35 cellular contexts compared by ENCODE assay signal in genomic region chr7:22087861-22088260, GRCh38.
"Had no signal": no experiment of that assay in that cellular context is flagged by ENCODE, and none has a peak within 500 bp of the region (broad histone marks: within the 10 kb centered on the region; RNA-seq: fewer than 3 reads in every experiment).

No MANE protein-coding gene starts in this region.

- H3K27me3 Mint-ChIP-seq: activated CD4-positive, alpha-beta T cell treated with anti-CD3 and anti-CD28 coated beads for 36 hours had no signal

- H3K4me1 ChIP-seq: ascending aorta had no signal

- H3K4me3 ChIP-seq: ascending aorta, cardiac muscle cell had no signal

- H3K27ac ChIP-seq: ascending aorta, cardiac muscle cell, VCaP had no signal

- H3K36me3 Mint-ChIP-seq: activated naive CD4-positive, alpha-beta T cell treated with anti-CD3 and anti-CD28 coated beads, Interleukin-2, amount 50 U/mL, for 72 hours; activated naive CD8-positive, alpha-beta T cell treated with anti-CD3 and anti-CD28 coated beads for 36 hours; brain had no signal

- DNase-seq: activated CD4-positive, alpha-beta T cell treated with anti-CD3 and anti-CD28 coated beads for 1 hour; activated CD4-positive, alpha-beta T cell treated with anti-CD3 and anti-CD28 coated beads for 36 hours; activated CD4-positive, alpha-beta T cell treated with anti-CD3 and anti-CD28 coated beads for 48 hours; activated CD4-positive, alpha-beta T cell treated with anti-CD3 and anti-CD28 coated beads, Interleukin-2, amount 10 ng/mL, durations not matched to agents 7 days and 5 days; activated CD4-positive, alpha-beta T cell treated with anti-CD3 and anti-CD28 coated beads, Interleukin-2, amount 50 U/mL, for 48 hours; activated CD4-positive, CD25-positive, alpha-beta regulatory T cell; activated CD8-positive, alpha-beta memory T cell treated with anti-CD3 and anti-CD28 coated beads, Interleukin-2, amount 50 U/mL, for 4 hours; activated CD8-positive, alpha-beta T cell treated with anti-CD3 and anti-CD28 coated beads for 36 hours; activated effector memory CD4-positive, alpha-beta T cell treated with anti-CD3 and anti-CD28 coated beads, Interleukin-2, amount 50 U/mL, for 16 hours; activated gamma-delta T cell treated with Interleukin-2 at 50 U/mL for 16 hours; activated naive CD4-positive, alpha-beta T cell; activated naive CD4-positive, alpha-beta T cell treated with anti-CD3 and anti-CD28 coated beads for 36 hours; activated naive CD4-positive, alpha-beta T cell treated with anti-CD3 and anti-CD28 coated beads, Interleukin-2, amount 50 U/mL, for 16 hours; activated naive CD8-positive, alpha-beta T cell treated with anti-CD3 and anti-CD28 coated beads for 36 hours; activated T-cell treated with anti-CD3 and anti-CD28 coated beads for 4 hours; activated T-cell treated with anti-CD3 and anti-CD28 coated beads, Interleukin-2, amount 50 U/mL, for 1 hour; activated T-cell treated with anti-CD3 and anti-CD28 coated beads, Interleukin-2, amount 50 U/mL, for 4 hours; activated T-cell treated with anti-CD3 and anti-CD28 coated beads, Interleukin-2, amount 50 U/mL, for 72 hours; amygdala; anterior cingulate cortex; T-helper 1 cell; T-helper 2 cell; T-helper 9 cell had no signal

- H3K4me3 Mint-ChIP-seq: activated CD4-positive, alpha-beta T cell treated with anti-CD3 and anti-CD28 coated beads for 36 hours; activated CD4-positive, alpha-beta T cell treated with anti-CD3 and anti-CD28 coated beads, Interleukin-2, amount 10 ng/mL, durations not matched to agents 7 days and 5 days; activated CD8-positive, alpha-beta T cell treated with anti-CD3 and anti-CD28 coated beads for 36 hours; activated naive CD4-positive, alpha-beta T cell treated with anti-CD3 and anti-CD28 coated beads for 36 hours; activated naive CD8-positive, alpha-beta T cell treated with anti-CD3 and anti-CD28 coated beads for 36 hours; activated T-cell treated with anti-CD3 and anti-CD28 coated beads, Interleukin-2, amount 50 U/mL, for 4 hours; activated T-cell treated with anti-CD3 and anti-CD28 coated beads, Interleukin-2, amount 50 U/mL, for 72 hours; activated T-helper 1 cell treated with anti-CD3 and anti-CD28 coated beads, Interleukin-12 subunit alpha, Interleukin-12 subunit beta, Interleukin-2, Interleukin-4 antibody, amounts not matched to agents 30 ng/mL and 10 ng/mL and 1 ng/mL, durations not matched to agents 14 hours and 24 hours and 36 hours; activated T-helper 17 cell treated with anti-CD3 and anti-CD28 coated beads, Interleukin-2, amount 50 U/mL, for 72 hours; brain; central memory CD8-positive, alpha-beta T cell; T-helper 1 cell treated with Interleukin-12 subunit alpha and Interleukin-12 subunit beta and Interleukin-4 antibody, amounts not matched to agents 30 μg/mL and 1 μg/mL, for 36 hours; T-helper 2 cell treated with Interferon-gamma antibody and Interleukin-4, amounts not matched to agents 5 μg/mL and 100 μg/mL, for 36 hours; WTC11 had no signal

- H3K27me3 ChIP-seq: ascending aorta had no signal

- H3K27ac Mint-ChIP-seq: activated CD4-positive, alpha-beta T cell treated with anti-CD3 and anti-CD28 coated beads for 36 hours; activated CD4-positive, alpha-beta T cell treated with anti-CD3 and anti-CD28 coated beads, Interleukin-2, amount 10 ng/mL, durations not matched to agents 7 days and 5 days; activated CD8-positive, alpha-beta T cell treated with anti-CD3 and anti-CD28 coated beads for 36 hours; activated naive CD4-positive, alpha-beta T cell treated with anti-CD3 and anti-CD28 coated beads for 36 hours; activated naive CD4-positive, alpha-beta T cell treated with anti-CD3 and anti-CD28 coated beads, Interleukin-2, amount 50 U/mL, for 72 hours; activated naive CD8-positive, alpha-beta T cell treated with anti-CD3 and anti-CD28 coated beads for 36 hours; activated T-cell treated with anti-CD3 and anti-CD28 coated beads, Interleukin-2, amount 50 U/mL, for 72 hours; activated T-helper 1 cell treated with anti-CD3 and anti-CD28 coated beads, Interleukin-12 subunit alpha, Interleukin-12 subunit beta, Interleukin-2, Interleukin-4 antibody, amounts not matched to agents 30 ng/mL and 10 ng/mL and 1 ng/mL, durations not matched to agents 14 hours and 24 hours and 36 hours; activated T-helper 17 cell treated with anti-CD3 and anti-CD28 coated beads, Interleukin-2, amount 50 U/mL, for 72 hours; brain; T-helper 1 cell treated with Interleukin-12 subunit alpha and Interleukin-12 subunit beta and Interleukin-4 antibody, amounts not matched to agents 30 μg/mL and 1 μg/mL, for 36 hours; T-helper 2 cell treated with Interferon-gamma antibody and Interleukin-4, amounts not matched to agents 5 μg/mL and 100 μg/mL, for 36 hours; WTC11 had no signal

- H3K36me3 ChIP-seq: ascending aorta, cardiac muscle cell had no signal

- H3K9me3 ChIP-seq: ascending aorta had no signal

- H3K4me1 Mint-ChIP-seq: activated T-helper 17 cell treated with anti-CD3 and anti-CD28 coated beads, Interleukin-2, amount 50 U/mL, for 72 hours had no signal

- H3K9me3 Mint-ChIP-seq: activated CD4-positive, alpha-beta T cell treated with anti-CD3 and anti-CD28 coated beads, Interleukin-2, amount 10 ng/mL, durations not matched to agents 7 days and 5 days; activated CD8-positive, alpha-beta T cell treated with anti-CD3 and anti-CD28 coated beads for 36 hours; activated naive CD4-positive, alpha-beta T cell treated with anti-CD3 and anti-CD28 coated beads for 36 hours; activated naive CD4-positive, alpha-beta T cell treated with anti-CD3 and anti-CD28 coated beads, Interleukin-2, amount 50 U/mL, for 72 hours; activated naive CD8-positive, alpha-beta T cell treated with anti-CD3 and anti-CD28 coated beads for 36 hours; activated T-cell treated with anti-CD3 and anti-CD28 coated beads, Interleukin-2, amount 50 U/mL, for 4 hours; activated T-cell treated with anti-CD3 and anti-CD28 coated beads, Interleukin-2, amount 50 U/mL, for 72 hours; activated T-helper 1 cell treated with anti-CD3 and anti-CD28 coated beads, Interleukin-12 subunit alpha, Interleukin-12 subunit beta, Interleukin-2, Interleukin-4 antibody, amounts not matched to agents 30 ng/mL and 10 ng/mL and 1 ng/mL, durations not matched to agents 14 hours and 24 hours and 36 hours; activated T-helper 17 cell treated with anti-CD3 and anti-CD28 coated beads, Interleukin-2, amount 50 U/mL, for 72 hours; central memory CD8-positive, alpha-beta T cell; T-helper 1 cell treated with Interleukin-12 subunit alpha and Interleukin-12 subunit beta and Interleukin-4 antibody, amounts not matched to agents 30 μg/mL and 1 μg/mL, for 36 hours; T-helper 2 cell treated with Interferon-gamma antibody and Interleukin-4, amounts not matched to agents 5 μg/mL and 100 μg/mL, for 36 hours had no signal

- ATAC-seq: activated CD4-positive, alpha-beta T cell treated with anti-CD3 and anti-CD28 coated beads for 36 hours; activated CD4-positive, CD25-positive, alpha-beta regulatory T cell treated with anti-CD3 and anti-CD28 coated beads, Interleukin-2, amount 50 U/mL, for 24 hours; activated CD8-positive, alpha-beta T cell treated with anti-CD3 and anti-CD28 coated beads for 36 hours; activated naive CD4-positive, alpha-beta T cell treated with anti-CD3 and anti-CD28 coated beads, Interleukin-2, amount 50 U/mL, for 72 hours; activated T-cell treated with anti-CD3 and anti-CD28 coated beads, Interleukin-2, amount 50 U/mL, for 4 hours; activated T-cell treated with anti-CD3 and anti-CD28 coated beads, Interleukin-2, amount 50 U/mL, for 72 hours; activated T-helper 17 cell treated with anti-CD3 and anti-CD28 coated beads, Interleukin-2, amount 50 U/mL, for 72 hours; WTC11 had no signal
